18 cellular contexts compared by ENCODE assay signal in the genomic region with DNA sequence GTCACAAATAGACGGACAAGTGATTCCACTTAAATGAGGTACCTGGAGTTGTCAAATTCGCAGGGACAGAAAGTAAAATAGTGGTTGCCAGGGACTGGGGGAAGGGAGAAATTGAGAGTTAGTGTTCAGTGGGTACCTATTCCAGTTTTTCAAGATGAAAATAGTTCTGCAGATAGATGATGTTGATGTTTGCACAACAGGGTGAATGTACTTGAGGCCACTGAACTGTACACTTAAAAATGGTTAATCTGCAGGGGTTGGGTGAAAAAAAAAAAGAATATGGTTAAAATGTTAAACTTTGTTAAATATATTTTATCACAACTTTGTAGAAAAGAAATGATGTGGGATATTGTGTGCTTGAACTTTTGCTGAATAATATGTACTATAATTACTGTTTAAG.
A peak's percentile ranks its signal among the peaks of the same experiment; 100 is the strongest.
DNase-seq lines count a peak whose midpoint lies in the region; ATAC-seq and TF ChIP-seq lines count a peak whose summit lies in the region.
"Had no signal": no experiment of that assay in that cellular context is flagged by ENCODE, and none has a peak within 500 bp of the region (broad histone marks: within the 10 kb centered on the region; RNA-seq: fewer than 3 reads in every experiment).

No MANE protein-coding gene starts in this region.

- H4K8ac ChIP-seq in trophoblast cell (ENCODE audit: low read depth, low read length): no peak overlapping the region

- no peak overlapping the region for H3K4ac ChIP-seq in trophoblast cell (ENCODE audit: low read depth, low read length)

- H4K91ac ChIP-seq in trophoblast cell (ENCODE audit: low read depth, low read length): peak overlapping the region; percentile 43

- no peak overlapping the region for H3K27ac ChIP-seq in CD4-positive, alpha-beta memory T cell (ENCODE audit: low read depth, low read length)
- no peak overlapping the region for H3K27ac ChIP-seq in trophoblast cell (ENCODE audit: low read depth, low read length)
- H3K27ac ChIP-seq: C4-2B, GM23248, RWPE1 had no signal

- H2BK120ac ChIP-seq in trophoblast cell (ENCODE audit: insufficient read depth, low read length, poor library complexity): no peak overlapping the region

- H3K79me2 ChIP-seq in trophoblast cell (ENCODE audit: control insufficient read depth, insufficient read depth, low read length, poor library complexity): peaks cover 9% of the 10 kb centered on the region

- H3K18ac ChIP-seq in trophoblast cell (ENCODE audit: low read length): no peak overlapping the region

- no peak overlapping the region for H3K4me3 ChIP-seq in CD4-positive, alpha-beta memory T cell (ENCODE audit: low read length in 2 of 2)
- no peak overlapping the region for H3K4me3 ChIP-seq in trophoblast cell (ENCODE audit: low read depth, low read length)
- H3K4me3 ChIP-seq: GM23248 had no signal

- no peak overlapping the region for H2BK12ac ChIP-seq in trophoblast cell (ENCODE audit: low read length)

- H3K4me3 Mint-ChIP-seq in activated CD8-positive, alpha-beta T cell treated with anti-CD3 and anti-CD28 coated beads for 36 hours: no peak overlapping the region
- no peak overlapping the region for H3K4me3 Mint-ChIP-seq in activated CD8-positive, alpha-beta T cell treated with anti-CD3 and anti-CD28 coated beads, Interleukin-2, amount 10 ng/mL, durations not matched to agents 7 days and 5 days
- H3K4me3 Mint-ChIP-seq in CD4-positive, alpha-beta memory T cell: peak overlapping the region in 2 of 8 donors; percentile 43 to 47
- H3K4me3 Mint-ChIP-seq in activated naive CD8-positive, alpha-beta T cell: no peak overlapping the region
- H3K4me3 Mint-ChIP-seq: IgD-negative memory B cell had no signal

- no peak overlapping the region for H2BK5ac ChIP-seq in trophoblast cell (ENCODE audit: low read depth, low read length, poor library complexity)

- H3K9me3 Mint-ChIP-seq in activated CD8-positive, alpha-beta T cell treated with anti-CD3 and anti-CD28 coated beads for 36 hours: peaks cover 3% of the 10 kb centered on the region
- H3K9me3 Mint-ChIP-seq in activated CD8-positive, alpha-beta T cell treated with anti-CD3 and anti-CD28 coated beads, Interleukin-2, amount 10 ng/mL, durations not matched to agents 7 days and 5 days (ENCODE audit: insufficient read depth): no peaks in the 10 kb centered on the region
- no peaks in the 10 kb centered on the region for H3K9me3 Mint-ChIP-seq in CD4-positive, alpha-beta memory T cell
- H3K9me3 Mint-ChIP-seq in activated naive CD8-positive, alpha-beta T cell (ENCODE audit: low read depth): no peaks in the 10 kb centered on the region
- H3K9me3 Mint-ChIP-seq: IgD-negative memory B cell had no signal

- H3K4me1 ChIP-seq in CD4-positive, alpha-beta memory T cell (ENCODE audit: insufficient read depth, low read length): peaks cover 92% of the 10 kb centered on the region
- peaks cover 19 to 27% of the 10 kb centered on the region in 2 experiments for H3K4me1 ChIP-seq in trophoblast cell (ENCODE audit: control insufficient read depth in 1 of 2, insufficient read depth in 2 of 2, low read length in 2 of 2)

- H3K27me3 Mint-ChIP-seq in activated CD8-positive, alpha-beta T cell treated with anti-CD3 and anti-CD28 coated beads for 36 hours: no peaks in the 10 kb centered on the region
- no peaks in the 10 kb centered on the region for H3K27me3 Mint-ChIP-seq in activated CD8-positive, alpha-beta T cell treated with anti-CD3 and anti-CD28 coated beads, Interleukin-2, amount 10 ng/mL, durations not matched to agents 7 days and 5 days (ENCODE audit: low read depth)
- H3K27me3 Mint-ChIP-seq in CD4-positive, alpha-beta memory T cell: no peaks in the 10 kb centered on the region
- H3K27me3 Mint-ChIP-seq in activated naive CD8-positive, alpha-beta T cell: no peaks in the 10 kb centered on the region
- H3K27me3 Mint-ChIP-seq: IgD-negative memory B cell had no signal

- no peak for ATAC-seq in activated CD8-positive, alpha-beta T cell treated with anti-CD3 and anti-CD28 coated beads for 36 hours
- no peak for ATAC-seq in activated CD8-positive, alpha-beta T cell treated with anti-CD3 and anti-CD28 coated beads, Interleukin-2, amount 10 ng/mL, durations not matched to agents 7 days and 5 days
- no peak for ATAC-seq in HG03045 (IDR thresholded peaks at IDR 0.05; ENCODE audit: unreplicated experiment)
- no peak for ATAC-seq in omental fat pad (ENCODE audit: low FRiP score)
- ATAC-seq: HCT116 had no signal

- H3K4me2 ChIP-seq in trophoblast cell (ENCODE audit: low read length): no peak overlapping the region

- no peak overlapping the region for H2AFZ ChIP-seq in trophoblast cell (ENCODE audit: insufficient read depth, low read length, poor library complexity)
- H2AFZ ChIP-seq: GM23248 had no signal

- H3K27ac Mint-ChIP-seq in activated CD8-positive, alpha-beta T cell treated with anti-CD3 and anti-CD28 coated beads for 36 hours: peak overlapping the region; percentile 75
- H3K27ac Mint-ChIP-seq in activated CD8-positive, alpha-beta T cell treated with anti-CD3 and anti-CD28 coated beads, Interleukin-2, amount 10 ng/mL, durations not matched to agents 7 days and 5 days: no peak overlapping the region
- H3K27ac Mint-ChIP-seq in CD4-positive, alpha-beta memory T cell: peak overlapping the region in 6 of 7 donors; percentile 73 to 89 (median 82)
- peak overlapping the region; percentile 67 for H3K27ac Mint-ChIP-seq in activated naive CD8-positive, alpha-beta T cell
- H3K27ac Mint-ChIP-seq: IgD-negative memory B cell had no signal

- CTCF ChIA-PET in activated CD8-positive, alpha-beta T cell treated with anti-CD3 and anti-CD28 coated beads for 36 hours (lab: Charles Lee): no interaction called here
- CTCF ChIA-PET in activated CD8-positive, alpha-beta T cell treated with anti-CD3 and anti-CD28 coated beads, Interleukin-2, amount 10 ng/mL, durations not matched to agents 7 days and 5 days (lab: Charles Lee): interaction anchor here (0.9 kb wide), 1 partner anchor 10 kb away, joined by 4 read pairs; no protein-coding TSS in a partner anchor
- CTCF ChIA-PET in CD4-positive, alpha-beta memory T cell (lab: Charles Lee; ENCODE audit: partially characterized antibody): interaction anchor here (1.3 to 1.4 kb wide), 2 partner anchors 19 to 270 kb away, joined by 3 to 4 read pairs; no protein-coding TSS in a partner anchor

- no peak overlapping the region for H3K14ac ChIP-seq in trophoblast cell (ENCODE audit: low read length)

- intact Hi-C loops in activated CD8-positive, alpha-beta T cell treated with anti-CD3 and anti-CD28 coated beads for 36 hours (cut with micrococcal nuclease): no loop called here
- intact Hi-C loops in CD4-positive, alpha-beta memory T cell (cut with micrococcal nuclease): no loop called here

- no peak overlapping the region for H2AK5ac ChIP-seq in trophoblast cell (ENCODE audit: low read length)

- H3K36me3 Mint-ChIP-seq in activated CD8-positive, alpha-beta T cell treated with anti-CD3 and anti-CD28 coated beads for 36 hours (ENCODE audit: low read depth): peaks cover 57% of the 10 kb centered on the region
- peaks cover 44% of the 10 kb centered on the region for H3K36me3 Mint-ChIP-seq in activated CD8-positive, alpha-beta T cell treated with anti-CD3 and anti-CD28 coated beads, Interleukin-2, amount 10 ng/mL, durations not matched to agents 7 days and 5 days (ENCODE audit: low read depth)
- peaks cover 31 to 55% of the 10 kb centered on the region in 2 donors for H3K36me3 Mint-ChIP-seq in CD4-positive, alpha-beta memory T cell
- peaks cover 34% of the 10 kb centered on the region for H3K36me3 Mint-ChIP-seq in activated naive CD8-positive, alpha-beta T cell

- H3K79me1 ChIP-seq in trophoblast cell (ENCODE audit: low read length): peaks cover 2% of the 10 kb centered on the region

- POLR2A ChIA-PET in activated CD8-positive, alpha-beta T cell treated with anti-CD3 and anti-CD28 coated beads for 36 hours (lab: Charles Lee): interaction anchor here (1.0 kb wide), 1 partner anchor 9 kb away, joined by 3 read pairs; no protein-coding TSS in a partner anchor
- POLR2A ChIA-PET in activated CD8-positive, alpha-beta T cell treated with anti-CD3 and anti-CD28 coated beads, Interleukin-2, amount 10 ng/mL, durations not matched to agents 7 days and 5 days (lab: Charles Lee): no interaction called here
- POLR2A ChIA-PET in CD4-positive, alpha-beta memory T cell (lab: Charles Lee; ENCODE audit: partially characterized antibody): interaction anchor here (2.3 kb wide), 1 partner anchor 10 kb away, joined by 11 read pairs; no protein-coding TSS in a partner anchor

- no peaks in the 10 kb centered on the region for H3K36me3 ChIP-seq in CD4-positive, alpha-beta memory T cell (ENCODE audit: insufficient read depth, low read length)
- H3K36me3 ChIP-seq in trophoblast cell (ENCODE audit: control insufficient read depth in 1 of 2, insufficient read depth in 2 of 2, low read length in 2 of 2): peaks cover 0 to 2% of the 10 kb centered on the region in 2 experiments

- no peaks in the 10 kb centered on the region for H3K27me3 ChIP-seq in CD4-positive, alpha-beta memory T cell (ENCODE audit: insufficient read depth, low read length)
- no peaks in the 10 kb centered on the region for H3K27me3 ChIP-seq in trophoblast cell (ENCODE audit: insufficient read depth, low read length)

- H3K9ac ChIP-seq in trophoblast cell (ENCODE audit: low read length): no peak overlapping the region
- H3K9ac ChIP-seq: GM23248 had no signal

- peaks cover 78% of the 10 kb centered on the region for H3K4me1 Mint-ChIP-seq in activated CD8-positive, alpha-beta T cell treated with anti-CD3 and anti-CD28 coated beads for 36 hours (ENCODE audit: low read depth)
- peaks cover 43% of the 10 kb centered on the region for H3K4me1 Mint-ChIP-seq in activated CD8-positive, alpha-beta T cell treated with anti-CD3 and anti-CD28 coated beads, Interleukin-2, amount 10 ng/mL, durations not matched to agents 7 days and 5 days (ENCODE audit: low read depth)
- peaks cover 62 to 92% (median 76%) of the 10 kb centered on the region in 4 donors for H3K4me1 Mint-ChIP-seq in CD4-positive, alpha-beta memory T cell
- peaks cover 86% of the 10 kb centered on the region for H3K4me1 Mint-ChIP-seq in activated naive CD8-positive, alpha-beta T cell (ENCODE audit: low read depth)

- WGBS in trophoblast cell (ENCODE audit: extremely low coverage, insufficient coverage, insufficient read length): no CpG with 5 or more reads among the region's 2 CpGs

- H4K12ac ChIP-seq in trophoblast cell (ENCODE audit: low read depth, low read length): no peak overlapping the region

- no peak overlapping the region for H3K23ac ChIP-seq in trophoblast cell (ENCODE audit: low read length)

- no peak for TF ChIP-seq CTCF in activated CD8-positive, alpha-beta T cell treated with anti-CD3 and anti-CD28 coated beads for 36 hours (IDR thresholded peaks at IDR 0.05)
- no peak for TF ChIP-seq CTCF in omental fat pad (IDR thresholded peaks at IDR 0.05)

- DNase-seq in activated CD8-positive, alpha-beta T cell treated with anti-CD3 and anti-CD28 coated beads for 36 hours: no peak
- DNase-seq in activated CD8-positive, alpha-beta T cell treated with anti-CD3 and anti-CD28 coated beads, Interleukin-2, amount 10 ng/mL, durations not matched to agents 7 days and 5 days: no peak
- no peak for DNase-seq in CD4-positive, alpha-beta memory T cell
- DNase-seq in trophoblast cell (no peak), OCI-M1 (lab: John Stamatoyannopoulos, UW) (no peak), omental fat pad (ENCODE audit: low spot score) (no peak)
- DNase-seq: DMS79 treated with DMSO at 0.1 percent for 48 hours, GM23248, MV-4-11, NCI-H1417 treated with DMSO at 0.1 percent for 48 hours, NCI-H2029 treated with DMSO at 0.1 percent for 48 hours, NCI-H524 treated with DMSO at 0.1 percent for 48 hours had no signal

- H3K9me3 ChIP-seq in CD4-positive, alpha-beta memory T cell (ENCODE audit: control insufficient read depth in 1 of 2, low read length in 2 of 2): no peaks in the 10 kb centered on the region
- no peaks in the 10 kb centered on the region for H3K9me3 ChIP-seq in trophoblast cell (ENCODE audit: insufficient read depth, low read depth, low read length)
